ENCODE assay signal across 2 cellular contexts in genomic region chr9:113916931-113917330, GRCh38.
A peak's percentile ranks its signal among the peaks of the same experiment; 100 is the strongest.
TF ChIP-seq lines count a peak whose summit lies in the region.

No MANE protein-coding gene starts in this region.

TF ChIP-seq in HEK293, 187 proteins besides CTCF, POLR2A, EP300 and RAD21:
- TF ChIP-seq ZNF580 (tag by site-specific recombination; IDR thresholded peaks at IDR 0.05) (no peak), ZNF623 (tag by site-specific recombination; IDR thresholded peaks at IDR 0.05) (peak; percentile 74)

TF ChIP-seq in K562, 482 proteins besides CTCF, POLR2A, EP300 and RAD21:
- TF ChIP-seq ZNF511 (CRISPR knock-in tag; IDR thresholded peaks at IDR 0.05): no peak
- no peak for TF ChIP-seq ZNF12 (CRISPR knock-in tag; IDR thresholded peaks at IDR 0.05)
- TF ChIP-seq RBM25 (IDR thresholded peaks at IDR 0.05; ENCODE audit: low read depth, low read length, severe bottlenecking): peak; percentile 65
